ENCODE assay signal across 8 cellular contexts in genomic region chr6:28802417-28803336, GRCh38.
DNase-seq lines count a peak whose midpoint lies in the region; ATAC-seq and TF ChIP-seq lines count a peak whose summit lies in the region.

No MANE protein-coding gene starts in this region.

- DNase-seq in NCI-H2171 treated with DMSO at 0.1 percent for 48 hours (lab: John Stamatoyannopoulos, UW) (peak; percentile 29), NCI-H2171 (lab: John Stamatoyannopoulos, UW) (no peak), LNCaP clone FGC (ENCODE audit: low read depth) (no peak), non-pigmented ciliary epithelial cell (ENCODE audit: low read depth) (peak; percentile 44), superior temporal gyrus (ENCODE audit: extremely low spot score) (no peak), NCI-H2107 treated with DMSO at 0.1 percent for 48 hours (lab: John Stamatoyannopoulos, UW; ENCODE audit: unreplicated experiment) (no peak)
- no peak for DNase-seq in activated CD8-positive, alpha-beta T cell treated with anti-CD3 and anti-CD28 coated beads, Interleukin-2, amount 10 ng/mL, durations not matched to agents 7 days and 5 days

- H3K36me3 Mint-ChIP-seq in activated CD8-positive, alpha-beta T cell treated with anti-CD3 and anti-CD28 coated beads, Interleukin-2, amount 10 ng/mL, durations not matched to agents 7 days and 5 days (ENCODE audit: low read depth), result no peaks in the 10 kb centered on the region

- CTCF ChIA-PET in activated CD8-positive, alpha-beta T cell treated with anti-CD3 and anti-CD28 coated beads, Interleukin-2, amount 10 ng/mL, durations not matched to agents 7 days and 5 days (lab: Charles Lee), result no interaction called here

- peak overlapping the region; percentile 19 for H3K4me3 Mint-ChIP-seq in activated CD8-positive, alpha-beta T cell treated with anti-CD3 and anti-CD28 coated beads, Interleukin-2, amount 10 ng/mL, durations not matched to agents 7 days and 5 days

- H3K9me3 Mint-ChIP-seq in activated CD8-positive, alpha-beta T cell treated with anti-CD3 and anti-CD28 coated beads, Interleukin-2, amount 10 ng/mL, durations not matched to agents 7 days and 5 days (ENCODE audit: insufficient read depth), result no peaks in the 10 kb centered on the region

- H3K4me1 Mint-ChIP-seq in activated CD8-positive, alpha-beta T cell treated with anti-CD3 and anti-CD28 coated beads, Interleukin-2, amount 10 ng/mL, durations not matched to agents 7 days and 5 days (ENCODE audit: low read depth), result peaks cover 7% of the 10 kb centered on the region

- H3K27ac Mint-ChIP-seq in activated CD8-positive, alpha-beta T cell treated with anti-CD3 and anti-CD28 coated beads, Interleukin-2, amount 10 ng/mL, durations not matched to agents 7 days and 5 days, result no peak overlapping the region

- no peak for ATAC-seq in activated CD8-positive, alpha-beta T cell treated with anti-CD3 and anti-CD28 coated beads, Interleukin-2, amount 10 ng/mL, durations not matched to agents 7 days and 5 days
- ATAC-seq in HG03095 (IDR thresholded peaks at IDR 0.05; ENCODE audit: unreplicated experiment), result no peak

- peak overlapping the region; percentile 55 for H3K4me3 ChIP-seq in LNCaP clone FGC (ENCODE audit: low read depth, low read length)

- peaks cover 45% of the 10 kb centered on the region for H3K27me3 Mint-ChIP-seq in activated CD8-positive, alpha-beta T cell treated with anti-CD3 and anti-CD28 coated beads, Interleukin-2, amount 10 ng/mL, durations not matched to agents 7 days and 5 days (ENCODE audit: low read depth)

- no peak for TF ChIP-seq CTCF in LNCaP clone FGC (IDR thresholded peaks at IDR 0.05; ENCODE audit: control insufficient read depth, extremely low read depth, insufficient read depth)

- POLR2A ChIA-PET in activated CD8-positive, alpha-beta T cell treated with anti-CD3 and anti-CD28 coated beads, Interleukin-2, amount 10 ng/mL, durations not matched to agents 7 days and 5 days (lab: Charles Lee), result no interaction called here

Comparison
In these comparisons a context has a peak if more than half of its experiments do, and no peak if none do; other contexts are left out.
1. DNase-seq: peak in NCI-H2171 treated with DMSO at 0.1 percent for 48 hours (single experiment) and non-pigmented ciliary epithelial cell (single experiment); none in NCI-H2171 (single experiment), LNCaP clone FGC (single experiment), activated CD8-positive, alpha-beta T cell treated with anti-CD3 and anti-CD28 coated beads, Interleukin-2, amount 10 ng/mL, durations not matched to agents 7 days and 5 days (single experiment), superior temporal gyrus (single experiment) and NCI-H2107 treated with DMSO at 0.1 percent for 48 hours (single experiment).